ENCODE assay signal across 8 cellular contexts in the genomic region with DNA sequence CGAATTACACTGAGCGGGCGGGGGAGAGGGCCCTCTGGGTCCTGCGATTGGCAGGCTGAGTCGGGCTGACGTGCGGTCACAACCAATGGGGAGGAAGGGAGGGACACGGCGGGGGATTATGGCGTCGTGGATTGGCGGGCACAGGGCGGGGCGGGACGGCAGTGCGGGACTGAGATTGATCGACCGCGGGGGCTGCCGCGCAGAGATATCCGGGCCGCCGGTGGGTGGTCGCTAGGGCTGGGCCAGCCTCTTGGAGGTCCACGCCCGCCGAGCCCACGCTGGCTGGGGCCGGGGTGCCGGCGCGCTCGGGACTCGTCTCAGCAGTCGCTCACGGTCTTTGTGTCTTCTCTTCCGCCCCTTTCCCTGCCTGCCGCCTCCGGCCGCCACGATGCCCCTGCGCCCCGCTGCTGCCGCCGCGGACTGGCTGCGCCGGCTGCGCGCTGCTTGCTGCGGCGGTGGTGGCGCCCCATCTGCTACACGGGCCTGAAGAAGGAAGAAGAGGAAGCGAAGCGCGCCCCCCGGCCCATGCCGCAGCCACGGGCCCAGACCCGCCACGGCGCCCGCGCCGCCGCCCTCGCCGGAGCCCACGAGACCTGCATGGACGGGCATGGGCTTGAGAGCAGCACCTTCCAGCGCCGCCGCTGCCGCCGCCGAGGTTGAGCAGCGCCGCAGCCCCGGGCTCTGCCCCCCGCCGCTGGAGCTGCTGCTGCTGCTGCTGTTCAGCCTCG. TPM values are rescaled to one million over a fixed set of nuclear protein-coding genes. Genes with fewer than 3 reads are reported as not detected.
A peak's percentile ranks its signal among the peaks of the same experiment; 100 is the strongest.
DNase-seq lines count a peak whose midpoint lies in the region; ATAC-seq and TF ChIP-seq lines count a peak whose summit lies in the region.

A gene with protein sequence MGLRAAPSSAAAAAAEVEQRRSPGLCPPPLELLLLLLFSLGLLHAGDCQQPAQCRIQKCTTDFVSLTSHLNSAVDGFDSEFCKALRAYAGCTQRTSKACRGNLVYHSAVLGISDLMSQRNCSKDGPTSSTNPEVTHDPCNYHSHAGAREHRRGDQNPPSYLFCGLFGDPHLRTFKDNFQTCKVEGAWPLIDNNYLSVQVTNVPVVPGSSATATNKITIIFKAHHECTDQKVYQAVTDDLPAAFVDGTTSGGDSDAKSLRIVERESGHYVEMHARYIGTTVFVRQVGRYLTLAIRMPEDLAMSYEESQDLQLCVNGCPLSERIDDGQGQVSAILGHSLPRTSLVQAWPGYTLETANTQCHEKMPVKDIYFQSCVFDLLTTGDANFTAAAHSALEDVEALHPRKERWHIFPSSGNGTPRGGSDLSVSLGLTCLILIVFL (plus strand): TSS at position 200 of the 728 bp plus-strand sequence. CDS start 408 bp downstream, at position 608.

- TF ChIP-seq CTCF in gastroesophageal sphincter (IDR thresholded peaks at IDR 0.05) = peak in 3 of 4 experiments; percentile 3 to 11 (median 3)
- TF ChIP-seq CTCF in neutrophil (IDR thresholded peaks at IDR 0.05) = no peak
- TF ChIP-seq CTCF in subcutaneous adipose tissue (IDR thresholded peaks at IDR 0.05; ENCODE audit: low read depth) = no peak

- TF ChIP-seq POLR2A in gastroesophageal sphincter (IDR thresholded peaks at IDR 0.05) = peak; percentile 78 to 83

- H3K36me3 ChIP-seq in gastroesophageal sphincter (no peaks in the 10 kb centered on the region), neutrophil (no peaks in the 10 kb centered on the region)

- peak; percentile 94 for ATAC-seq in gastroesophageal sphincter

- 0% methylated on average over 3 to 9 of the region's 84 CpGs for WGBS in gastroesophageal sphincter (ENCODE audit: low coverage in 1 of 2), 2 donors

- no peaks in the 10 kb centered on the region for H3K27me3 ChIP-seq in gastroesophageal sphincter
- H3K27me3 ChIP-seq in neutrophil = peaks cover 100% of the 10 kb centered on the region

- H3K27ac ChIP-seq in gastroesophageal sphincter (peak within 1 kb of the TSS; percentile 64 to 96 (median 94)), neutrophil (no peak within 1 kb of the TSS)

- peak; percentile 100 for DNase-seq in EH (ENCODE audit: low read depth)
- peak; percentile 90 for DNase-seq in GOT3 (lab: John Stamatoyannopoulos, UW)
- DNase-seq in LoVo (ENCODE audit: low spot score) = peak; percentile 98
- DNase-seq in SIG-M5 (lab: John Stamatoyannopoulos, UW) = peak; percentile 33
- DNase-seq in activated naive CD4-positive, alpha-beta T cell treated with anti-CD3 and anti-CD28 coated beads, Interleukin-2, amount 50 U/mL, for 16 hours = peak; percentile 92

- H3K9me3 ChIP-seq in gastroesophageal sphincter (no peaks in the 10 kb centered on the region), neutrophil (no peaks in the 10 kb centered on the region)

- peaks cover 0 to 52% (median 9%) of the 10 kb centered on the region in 3 donors for H3K4me1 ChIP-seq in gastroesophageal sphincter
- peaks cover 45 to 58% of the 10 kb centered on the region in 2 experiments for H3K4me1 ChIP-seq in neutrophil (ENCODE audit: control insufficient read depth in 1 of 2, insufficient read depth in 1 of 2, low read depth in 1 of 2, low read length in 1 of 2)

- no peak for TF ChIP-seq EP300 in gastroesophageal sphincter (IDR thresholded peaks at IDR 0.05)

- H3K4me3 ChIP-seq in gastroesophageal sphincter (peak within 1 kb of the TSS; percentile 67 to 89), neutrophil (ENCODE audit: low read depth in 1 of 2, low read length in 1 of 2) (peak within 1 kb of the TSS; percentile 51 to 64)

RNA-seq across cellular contexts. Expression of the gene that starts here (rescaled TPM):
- total RNA-seq in gastroesophageal sphincter = 100 to 1,000 TPM in 3 of 4 donors, 10 to 100 TPM in 1; 37.3 to 248 (median 174) TPM
- total RNA-seq in subcutaneous adipose tissue = 10 to 100 TPM in 3 of 4 donors, 1 to 10 TPM in 1; 9.0 to 36.0 (median 16.8) TPM

Comparison
In these comparisons a context has a peak if more than half of its experiments do, and no peak if none do; other contexts are left out.
1. DNase-seq: peak in every context shown above with its lines; median percentile 100 in EH; 98 in LoVo; 92 in activated naive CD4-positive, alpha-beta T cell treated with anti-CD3 and anti-CD28 coated beads, Interleukin-2, amount 50 U/mL, for 16 hours; 90 in GOT3; 33 in SIG-M5.
2. CTCF ChIP-seq: peak in gastroesophageal sphincter (3 of 4); none in neutrophil (single experiment) and subcutaneous adipose tissue (single experiment).